Comparison of ENCODE assay signal across 8 cellular contexts in the genomic region with DNA sequence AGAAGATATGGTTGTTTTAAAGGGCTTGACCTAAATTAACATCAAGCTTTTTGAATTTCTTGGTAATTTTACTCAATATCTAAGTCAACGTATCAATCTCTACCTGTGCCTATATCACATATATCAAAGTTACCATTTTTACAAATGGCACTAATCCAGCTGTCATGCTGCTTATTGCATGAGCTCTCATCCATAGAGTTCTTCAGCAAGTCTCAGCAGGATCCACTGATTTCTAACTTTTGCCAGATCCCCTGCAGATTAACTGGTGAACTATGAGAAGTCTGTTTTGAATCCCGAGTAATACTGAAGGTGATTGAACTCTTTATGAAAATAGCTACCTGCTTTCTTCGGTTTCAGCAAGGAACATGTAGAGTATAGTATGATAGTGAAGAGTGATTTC.
"Had no signal": no experiment of that assay in that cellular context is flagged by ENCODE, and none has a peak within 500 bp of the region (broad histone marks: within the 10 kb centered on the region; RNA-seq: fewer than 3 reads in every experiment).

No MANE protein-coding gene starts in this region.

- H3K4me3 ChIP-seq: GM23338, K562 had no signal

- FAIRE-seq: H1, H54, HepG2, K562 had no signal

- DNase-seq: H9, HCEC 1CT, KG1 had no signal
